Comparison of ENCODE assay signal across 3 cellular contexts in the genomic region with DNA sequence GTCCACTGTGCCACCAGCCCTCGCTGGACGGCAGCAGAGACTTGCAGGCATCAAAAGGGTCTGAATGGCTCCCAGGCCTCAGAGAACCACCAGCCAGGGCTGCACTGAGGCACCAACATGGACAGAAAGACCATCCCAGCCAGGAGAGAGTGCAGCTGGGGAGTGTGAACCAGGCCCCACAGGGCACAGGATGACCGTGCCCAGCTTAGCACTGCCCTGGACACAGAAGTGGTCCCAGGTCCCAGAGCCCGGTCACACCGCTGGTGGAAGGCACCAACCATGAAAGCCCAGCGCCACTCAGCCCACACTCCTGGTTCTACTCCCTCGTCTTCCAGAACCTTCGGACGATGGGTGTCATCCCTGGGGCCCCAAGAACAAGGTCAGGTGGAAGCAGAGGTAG.
TF ChIP-seq lines count a peak whose summit lies in the region.

No MANE protein-coding gene starts in this region.

TF ChIP-seq in HEK293, 187 proteins besides CTCF, POLR2A, EP300 and RAD21:
- TF ChIP-seq SCRT2 (tag by site-specific recombination; IDR thresholded peaks at IDR 0.05) (peak; percentile 37; the same call in 1 of the 2 replicates), ZNF169 (tag by site-specific recombination; IDR thresholded peaks at IDR 0.05) (no peak)

TF ChIP-seq in WTC11, 78 proteins besides CTCF, POLR2A, EP300 and RAD21:
- peak; percentile 43; the same call in 1 of the 2 replicates for TF ChIP-seq ZNF416 (CRISPR knock-in tag; IDR thresholded peaks at IDR 0.05)
- TF ChIP-seq SOX15 (CRISPR knock-in tag; IDR thresholded peaks at IDR 0.05): no peak

TF ChIP-seq in HepG2, 621 proteins besides CTCF, POLR2A, EP300 and RAD21:
- TF ChIP-seq EED (CRISPR knock-in tag; IDR thresholded peaks at IDR 0.05): 0 out of 2 replicates have a peak, but pooled peaks have one; percentile 23
- TF ChIP-seq KDM5A (IDR thresholded peaks at IDR 0.05; ENCODE audit: borderline replicate concordance, low read length): no peak
TF ChIP-seq in HepG2: peak in this region for 1.
